ENCODE assay signal across 19 cellular contexts in the genomic region with DNA sequence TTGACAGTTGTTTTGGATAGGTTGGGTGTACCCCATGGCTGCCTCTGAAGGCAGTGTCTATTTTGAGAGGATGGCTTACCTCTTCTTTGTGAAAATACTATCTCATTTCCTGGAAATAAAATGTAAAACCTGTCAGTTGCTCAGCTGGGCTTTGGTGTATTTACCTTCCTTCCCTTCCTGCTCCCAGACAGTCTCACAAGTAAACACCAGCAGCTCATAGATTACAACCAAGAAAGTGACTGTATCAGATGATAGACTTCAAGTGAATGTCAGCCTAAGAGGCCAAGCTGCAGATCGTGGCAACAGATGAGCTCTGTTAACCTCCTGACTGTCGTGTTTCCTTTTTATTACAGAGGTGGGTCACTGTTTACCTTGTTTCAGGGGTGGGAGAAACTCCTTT. TPM values are rescaled to one million over a fixed set of nuclear protein-coding genes. Genes with fewer than 3 reads are reported as not detected.
DNase-seq lines count a peak whose midpoint lies in the region; ATAC-seq and TF ChIP-seq lines count a peak whose summit lies in the region.
"Had no signal": no experiment of that assay in that cellular context is flagged by ENCODE, and none has a peak within 500 bp of the region (broad histone marks: within the 10 kb centered on the region; RNA-seq: fewer than 3 reads in every experiment).

No MANE protein-coding gene starts in this region.

- peak overlapping the region; percentile 30 for H3K27ac Mint-ChIP-seq in activated CD8-positive, alpha-beta T cell treated with anti-CD3 and anti-CD28 coated beads, Interleukin-2, amount 10 ng/mL, durations not matched to agents 7 days and 5 days
- no peak overlapping the region for H3K27ac Mint-ChIP-seq in activated CD8-positive, alpha-beta T cell treated with anti-CD3 and anti-CD28 coated beads for 36 hours
- H3K27ac Mint-ChIP-seq in CD4-positive, alpha-beta memory T cell = peak overlapping the region in 4 of 7 donors; percentile 3 to 69 (median 24)
- H3K27ac Mint-ChIP-seq: B cell, CD14-positive monocyte had no signal

- H3K4me3 Mint-ChIP-seq in activated CD8-positive, alpha-beta T cell treated with anti-CD3 and anti-CD28 coated beads, Interleukin-2, amount 10 ng/mL, durations not matched to agents 7 days and 5 days = no peak overlapping the region
- no peak overlapping the region for H3K4me3 Mint-ChIP-seq in activated CD8-positive, alpha-beta T cell treated with anti-CD3 and anti-CD28 coated beads for 36 hours
- H3K4me3 Mint-ChIP-seq in CD4-positive, alpha-beta memory T cell = no peak overlapping the region
- H3K4me3 Mint-ChIP-seq: B cell, CD14-positive monocyte had no signal

- H3K4me1 Mint-ChIP-seq in activated CD8-positive, alpha-beta T cell treated with anti-CD3 and anti-CD28 coated beads, Interleukin-2, amount 10 ng/mL, durations not matched to agents 7 days and 5 days (ENCODE audit: low read depth) = peaks cover 4% of the 10 kb centered on the region
- H3K4me1 Mint-ChIP-seq in activated CD8-positive, alpha-beta T cell treated with anti-CD3 and anti-CD28 coated beads for 36 hours (ENCODE audit: low read depth) = no peaks in the 10 kb centered on the region
- no peaks in the 10 kb centered on the region for H3K4me1 Mint-ChIP-seq in CD4-positive, alpha-beta memory T cell
- H3K4me1 Mint-ChIP-seq: B cell, CD14-positive monocyte had no signal

- TF ChIP-seq CTCF in activated CD8-positive, alpha-beta T cell treated with anti-CD3 and anti-CD28 coated beads for 36 hours (IDR thresholded peaks at IDR 0.05) = no peak
- TF ChIP-seq CTCF in hepatocyte (IDR thresholded peaks at IDR 0.05; ENCODE audit: poor library complexity) = no peak
- TF ChIP-seq CTCF in prostate gland (IDR thresholded peaks at IDR 0.05) = no peak
- no peak for TF ChIP-seq CTCF in omental fat pad (IDR thresholded peaks at IDR 0.05)

- H3K9me3 ChIP-seq in CD4-positive, alpha-beta memory T cell (ENCODE audit: control insufficient read depth in 1 of 2, low read length in 2 of 2) = no peaks in the 10 kb centered on the region
- H3K9me3 ChIP-seq in hepatocyte (ENCODE audit: low read depth) = no peaks in the 10 kb centered on the region
- H3K9me3 ChIP-seq in prostate gland = no peaks in the 10 kb centered on the region
- H3K9me3 ChIP-seq: MG63, SJCRH30 had no signal

- no peaks in the 10 kb centered on the region for H3K27me3 Mint-ChIP-seq in activated CD8-positive, alpha-beta T cell treated with anti-CD3 and anti-CD28 coated beads, Interleukin-2, amount 10 ng/mL, durations not matched to agents 7 days and 5 days (ENCODE audit: low read depth)
- H3K27me3 Mint-ChIP-seq in activated CD8-positive, alpha-beta T cell treated with anti-CD3 and anti-CD28 coated beads for 36 hours = no peaks in the 10 kb centered on the region
- H3K27me3 Mint-ChIP-seq in CD4-positive, alpha-beta memory T cell = no peaks in the 10 kb centered on the region
- H3K27me3 Mint-ChIP-seq: B cell had no signal

- H4K20me1 ChIP-seq in hepatocyte (ENCODE audit: insufficient read depth, poor library complexity, severe bottlenecking) = no peaks in the 10 kb centered on the region

- H3K27ac ChIP-seq in CD4-positive, alpha-beta memory T cell (ENCODE audit: low read depth, low read length) = no peak overlapping the region
- H3K27ac ChIP-seq in hepatocyte (peak overlapping the region; percentile 79), prostate gland (peak overlapping the region; percentile 10 to 75)
- H3K27ac ChIP-seq: SJCRH30 had no signal

- POLR2A ChIA-PET in activated CD8-positive, alpha-beta T cell treated with anti-CD3 and anti-CD28 coated beads, Interleukin-2, amount 10 ng/mL, durations not matched to agents 7 days and 5 days (lab: Charles Lee) = interaction anchor here (0.9 kb wide), 1 partner anchor 25 kb away, joined by 3 read pairs; no protein-coding TSS in a partner anchor
- POLR2A ChIA-PET in activated CD8-positive, alpha-beta T cell treated with anti-CD3 and anti-CD28 coated beads for 36 hours (lab: Charles Lee) = no interaction called here
- POLR2A ChIA-PET in CD4-positive, alpha-beta memory T cell (lab: Charles Lee; ENCODE audit: partially characterized antibody) = no interaction called here

- H3K9me2 ChIP-seq in hepatocyte (replicated peaks; ENCODE audit: insufficient read depth) = no peaks in the 10 kb centered on the region

- H2AFZ ChIP-seq in hepatocyte = no peak overlapping the region

- no peak overlapping the region for H3K4me3 ChIP-seq in CD4-positive, alpha-beta memory T cell (ENCODE audit: low read length in 2 of 2)
- H3K4me3 ChIP-seq in hepatocyte (no peak overlapping the region), prostate gland (no peak overlapping the region)
- H3K4me3 ChIP-seq: MG63, SJCRH30 had no signal

- 63% methylated on average over 2 of the region's 2 CpGs for WGBS in hepatocyte (ENCODE audit: low lambda C conversion rate, missing lambda C conversion rate)
- 33% methylated on average over 2 of the region's 2 CpGs for WGBS in prostate gland

- peak; percentile 33 for ATAC-seq in activated CD8-positive, alpha-beta T cell treated with anti-CD3 and anti-CD28 coated beads, Interleukin-2, amount 10 ng/mL, durations not matched to agents 7 days and 5 days
- no peak for ATAC-seq in activated CD8-positive, alpha-beta T cell treated with anti-CD3 and anti-CD28 coated beads for 36 hours
- ATAC-seq in omental fat pad (ENCODE audit: low FRiP score) (no peak), HG02623 (IDR thresholded peaks at IDR 0.05; ENCODE audit: unreplicated experiment) (no peak)

- no peaks in the 10 kb centered on the region for H3K9me3 Mint-ChIP-seq in activated CD8-positive, alpha-beta T cell treated with anti-CD3 and anti-CD28 coated beads, Interleukin-2, amount 10 ng/mL, durations not matched to agents 7 days and 5 days (ENCODE audit: insufficient read depth)
- H3K9me3 Mint-ChIP-seq in activated CD8-positive, alpha-beta T cell treated with anti-CD3 and anti-CD28 coated beads for 36 hours = no peaks in the 10 kb centered on the region
- no peaks in the 10 kb centered on the region for H3K9me3 Mint-ChIP-seq in CD4-positive, alpha-beta memory T cell
- H3K9me3 Mint-ChIP-seq: CD14-positive monocyte had no signal

- intact Hi-C loops in activated CD8-positive, alpha-beta T cell treated with anti-CD3 and anti-CD28 coated beads for 36 hours (cut with micrococcal nuclease) = no loop called here
- intact Hi-C loops in CD4-positive, alpha-beta memory T cell (cut with micrococcal nuclease) = no loop called here
- intact Hi-C loops in prostate gland (cut with DNase I) = no loop called here

- no peaks in the 10 kb centered on the region for H3K4me1 ChIP-seq in CD4-positive, alpha-beta memory T cell (ENCODE audit: insufficient read depth, low read length)
- H3K4me1 ChIP-seq in hepatocyte (ENCODE audit: insufficient read depth) (no peaks in the 10 kb centered on the region), prostate gland (replicated peaks) (no peaks in the 10 kb centered on the region)
- H3K4me1 ChIP-seq: SJCRH30 had no signal

- CTCF ChIA-PET in activated CD8-positive, alpha-beta T cell treated with anti-CD3 and anti-CD28 coated beads, Interleukin-2, amount 10 ng/mL, durations not matched to agents 7 days and 5 days (lab: Charles Lee) = interaction anchor here (1.4 kb wide), 1 partner anchor 9 kb away, joined by 6 read pairs; no protein-coding TSS in a partner anchor
- CTCF ChIA-PET in activated CD8-positive, alpha-beta T cell treated with anti-CD3 and anti-CD28 coated beads for 36 hours (lab: Charles Lee) = interaction anchor here (1.4 kb wide), 1 partner anchor 9 kb away, joined by 5 read pairs; no protein-coding TSS in a partner anchor
- CTCF ChIA-PET in CD4-positive, alpha-beta memory T cell (lab: Charles Lee; ENCODE audit: partially characterized antibody) = no interaction called here

- no peak for TF ChIP-seq POLR2A in prostate gland (IDR thresholded peaks at IDR 0.05)

- peaks cover 11% of the 10 kb centered on the region for H3K36me3 Mint-ChIP-seq in activated CD8-positive, alpha-beta T cell treated with anti-CD3 and anti-CD28 coated beads, Interleukin-2, amount 10 ng/mL, durations not matched to agents 7 days and 5 days (ENCODE audit: low read depth)
- peaks cover 3% of the 10 kb centered on the region for H3K36me3 Mint-ChIP-seq in activated CD8-positive, alpha-beta T cell treated with anti-CD3 and anti-CD28 coated beads for 36 hours (ENCODE audit: low read depth)
- H3K36me3 Mint-ChIP-seq in CD4-positive, alpha-beta memory T cell = peaks cover 13 to 23% of the 10 kb centered on the region in 2 donors

- DNase-seq in activated CD8-positive, alpha-beta T cell treated with anti-CD3 and anti-CD28 coated beads, Interleukin-2, amount 10 ng/mL, durations not matched to agents 7 days and 5 days = no peak
- no peak for DNase-seq in activated CD8-positive, alpha-beta T cell treated with anti-CD3 and anti-CD28 coated beads for 36 hours
- DNase-seq in CD4-positive, alpha-beta memory T cell = no peak
- DNase-seq in hepatocyte (ENCODE audit: low spot score) (no peak), prostate gland (ENCODE audit: low spot score) (peak; percentile 14), omental fat pad (ENCODE audit: low spot score) (no peak)
- DNase-seq: EL, GF-D8, H7, MG63, NCI-H1417, NCI-H187, NCI-H446 treated with DMSO at 0.1 percent for 48 hours, NCI-H526 treated with DMSO at 0.1 percent for 48 hours, OCI-M1, SJCRH30 had no signal

- H3K4me2 ChIP-seq in hepatocyte = no peak overlapping the region

- peaks cover 8% of the 10 kb centered on the region for H3K36me3 ChIP-seq in CD4-positive, alpha-beta memory T cell (ENCODE audit: insufficient read depth, low read length)
- no peaks in the 10 kb centered on the region for H3K36me3 ChIP-seq in hepatocyte (replicated peaks; ENCODE audit: insufficient read depth, low read depth)
- no peaks in the 10 kb centered on the region for H3K36me3 ChIP-seq in prostate gland

- H3K27me3 ChIP-seq in CD4-positive, alpha-beta memory T cell (ENCODE audit: insufficient read depth, low read length) = no peaks in the 10 kb centered on the region
- no peaks in the 10 kb centered on the region for H3K27me3 ChIP-seq in hepatocyte
- H3K27me3 ChIP-seq in prostate gland (replicated peaks; ENCODE audit: insufficient read depth) = no peaks in the 10 kb centered on the region
- H3K27me3 ChIP-seq: MG63, SJCRH30 had no signal

- H3K79me2 ChIP-seq in hepatocyte = no peaks in the 10 kb centered on the region

RNA-seq across cellular contexts. Expression of a gene that starts 37.3 kb away (rescaled TPM):
- 10 to 100 TPM; 23.2 to 23.7 TPM for total RNA-seq in activated CD8-positive, alpha-beta T cell treated with anti-CD3 and anti-CD28 coated beads, Interleukin-2, amount 10 ng/mL, durations not matched to agents 7 days and 5 days
- total RNA-seq in activated CD8-positive, alpha-beta T cell treated with anti-CD3 and anti-CD28 coated beads for 36 hours = 10 to 100 TPM; 19.8 to 21.1 TPM
- 10 to 100 TPM; 14.8 to 16.6 TPM for total RNA-seq in CD4-positive, alpha-beta memory T cell
- polyA plus RNA-seq in CD4-positive, alpha-beta memory T cell = 10 to 100 TPM; 14.2 to 17.2 TPM
- total RNA-seq in hepatocyte = 25.1 and 30.6 TPM in 2 replicates
- 24.4 and 30.8 TPM in 2 replicates for polyA plus RNA-seq in hepatocyte
- total RNA-seq in prostate gland = 10 to 100 TPM; 12.7 to 42.4 TPM
- total RNA-seq in omental fat pad = 10 to 100 TPM in 3 of 4 donors, 1 to 10 TPM in 1; 9.3 to 17.0 (median 11.8) TPM

RNA-seq across cellular contexts. Expression of a gene that starts 41.9 kb away (rescaled TPM):
- 10 to 100 TPM; 71.7 to 74.2 TPM for total RNA-seq in activated CD8-positive, alpha-beta T cell treated with anti-CD3 and anti-CD28 coated beads, Interleukin-2, amount 10 ng/mL, durations not matched to agents 7 days and 5 days
- 10 to 100 TPM; 49.9 to 50.6 TPM for total RNA-seq in activated CD8-positive, alpha-beta T cell treated with anti-CD3 and anti-CD28 coated beads for 36 hours
- total RNA-seq in CD4-positive, alpha-beta memory T cell = 10 to 100 TPM; 75.0 to 79.1 TPM
- 10 to 100 TPM; 28.4 to 32.6 TPM for polyA plus RNA-seq in CD4-positive, alpha-beta memory T cell
- total RNA-seq in hepatocyte = 22.6 and 34.4 TPM in 2 replicates
- polyA plus RNA-seq in hepatocyte = 22.5 and 22.6 TPM in 2 replicates
- total RNA-seq in prostate gland = 100 to 1,000 TPM in 1 of 2 donors, 10 to 100 TPM in 1; 28.1 to 147 TPM
- 10 to 100 TPM; 22.5 to 34.5 (median 28.5) TPM for total RNA-seq in omental fat pad
